Comparison of ENCODE assay signal across 2 cellular contexts in genomic region chr10:117268907-117269306, GRCh38.
TF ChIP-seq lines count a peak whose summit lies in the region.

No MANE protein-coding gene starts in this region.

TF ChIP-seq in HepG2, 621 proteins besides CTCF, POLR2A, EP300 and RAD21:
- no peak for TF ChIP-seq ZNF263 (CRISPR knock-in tag; IDR thresholded peaks at IDR 0.05)
- 0 out of 2 replicates have a peak, but pooled peaks have one; percentile 17 for TF ChIP-seq FOXP1 (IDR thresholded peaks at IDR 0.05)
- TF ChIP-seq FOXP1 (CRISPR knock-in tag; IDR thresholded peaks at IDR 0.05), result no peak
- TF ChIP-seq, protein P1, sequence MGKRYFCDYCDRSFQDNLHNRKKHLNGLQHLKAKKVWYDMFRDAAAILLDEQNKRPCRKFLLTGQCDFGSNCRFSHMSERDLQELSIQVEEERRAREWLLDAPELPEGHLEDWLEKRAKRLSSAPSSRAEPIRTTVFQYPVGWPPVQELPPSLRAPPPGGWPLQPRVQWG (CRISPR knock-in tag; IDR thresholded peaks at IDR 0.05; ENCODE audit: borderline replicate concordance, low read depth), result no peak
- no peak for TF ChIP-seq JUNB (CRISPR knock-in tag; IDR thresholded peaks at IDR 0.05; ENCODE audit: borderline replicate concordance)
- TF ChIP-seq, protein P2, sequence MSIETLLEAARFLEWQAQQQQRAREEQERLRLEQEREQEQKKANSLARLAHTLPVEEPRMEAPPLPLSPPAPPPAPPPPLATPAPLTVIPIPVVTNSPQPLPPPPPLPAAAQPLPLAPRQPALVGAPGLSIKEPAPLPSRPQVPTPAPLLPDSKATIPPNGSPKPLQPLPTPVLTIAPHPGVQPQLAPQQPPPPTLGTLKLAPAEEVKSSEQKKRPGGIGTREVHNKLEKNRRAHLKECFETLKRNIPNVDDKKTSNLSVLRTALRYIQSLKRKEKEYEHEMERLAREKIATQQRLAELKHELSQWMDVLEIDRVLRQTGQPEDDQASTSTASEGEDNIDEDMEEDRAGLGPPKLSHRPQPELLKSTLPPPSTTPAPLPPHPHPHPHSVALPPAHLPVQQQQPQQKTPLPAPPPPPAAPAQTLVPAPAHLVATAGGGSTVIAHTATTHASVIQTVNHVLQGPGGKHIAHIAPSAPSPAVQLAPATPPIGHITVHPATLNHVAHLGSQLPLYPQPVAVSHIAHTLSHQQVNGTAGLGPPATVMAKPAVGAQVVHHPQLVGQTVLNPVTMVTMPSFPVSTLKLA (IDR thresholded peaks at IDR 0.05), result 0 out of 2 replicates have a peak, but pooled peaks have one; percentile 3

TF ChIP-seq in GM12878, 131 proteins besides CTCF, POLR2A, EP300 and RAD21:
- TF ChIP-seq BCL3 (IDR thresholded peaks at IDR 0.05; ENCODE audit: borderline replicate concordance, insufficient read depth, low read depth, low read length, poor library complexity, severe bottlenecking) (peak; percentile 75), FOXM1 (IDR thresholded peaks at IDR 0.05; ENCODE audit: low read depth, low read length) (no peak)
